Comparison of ENCODE assay signal across 14 cellular contexts in the genomic region with DNA sequence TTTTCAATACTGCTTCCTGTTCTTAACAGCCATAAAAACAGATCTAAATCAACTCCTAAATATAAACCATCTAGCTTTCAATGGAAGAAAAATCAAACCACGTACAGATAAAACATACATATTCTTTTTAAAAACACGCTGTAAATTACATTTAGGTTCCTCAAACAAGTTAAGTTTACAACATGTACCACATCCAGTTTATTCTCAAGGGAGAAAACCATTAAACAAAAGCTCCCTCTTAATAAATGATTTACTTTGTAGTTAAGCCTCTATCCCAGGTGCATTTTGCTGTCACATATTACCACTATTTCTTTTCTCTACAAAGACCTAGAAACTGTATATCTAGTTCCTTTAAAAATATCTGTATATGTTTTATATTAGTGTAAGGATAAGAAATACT. TPM values are rescaled to one million over a fixed set of nuclear protein-coding genes. Genes with fewer than 3 reads are reported as not detected.
A peak's percentile ranks its signal among the peaks of the same experiment; 100 is the strongest.
DNase-seq lines count a peak whose midpoint lies in the region; ATAC-seq, FAIRE-seq and TF ChIP-seq lines count a peak whose summit lies in the region.
"Had no signal": no experiment of that assay in that cellular context is flagged by ENCODE, and none has a peak within 500 bp of the region (broad histone marks: within the 10 kb centered on the region; RNA-seq: fewer than 3 reads in every experiment).

No MANE protein-coding gene starts in this region.

- H3K4me3 ChIP-seq in SK-N-SH (ENCODE audit: low read depth in 2 of 2, low read length in 1 of 2): no peak overlapping the region
- peak overlapping the region; percentile 17 for H3K4me3 ChIP-seq in fibroblast of mammary gland (ENCODE audit: control insufficient read depth, low read depth, low read length)
- no peak overlapping the region for H3K4me3 ChIP-seq in small intestine (ENCODE audit: low read depth in 1 of 2, low read length in 2 of 2)
- H3K4me3 ChIP-seq in Peyer's patch: no peak overlapping the region

- H2AFZ ChIP-seq in SK-N-SH (ENCODE audit: low read depth): no peak overlapping the region
- H2AFZ ChIP-seq: parathyroid adenoma had no signal

- H3K27me3 ChIP-seq in SK-N-SH (ENCODE audit: insufficient read depth) (no peaks in the 10 kb centered on the region), small intestine (ENCODE audit: control insufficient read depth in 2 of 2, insufficient read depth in 2 of 2, low read length in 2 of 2) (no peaks in the 10 kb centered on the region), Peyer's patch (no peaks in the 10 kb centered on the region)

- H3K4me2 ChIP-seq in SK-N-SH: 0 out of 2 replicates have a peak overlapping the region, but pooled peaks have one; percentile 5

- peak; percentile 44 for FAIRE-seq in small intestine (lab: Jason Lieb, UNC)

- no peak for TF ChIP-seq POLR2A in Peyer's patch (IDR thresholded peaks at IDR 0.05)

- no peak overlapping the region for H3K9ac ChIP-seq in SK-N-SH
- H3K9ac ChIP-seq: parathyroid adenoma had no signal

- peaks cover 0 to 4% of the 10 kb centered on the region in 2 experiments for H3K36me3 ChIP-seq in SK-N-SH (replicated peaks in 1 of 2; ENCODE audit: control insufficient read depth in 1 of 2, insufficient read depth in 2 of 2, low read length in 1 of 2)
- no peaks in the 10 kb centered on the region for H3K36me3 ChIP-seq in small intestine (ENCODE audit: control insufficient read depth in 2 of 2, insufficient read depth in 2 of 2, low read length in 2 of 2)
- H3K36me3 ChIP-seq in Peyer's patch: no peaks in the 10 kb centered on the region

- no peak for TF ChIP-seq EP300 in SK-N-SH (IDR thresholded peaks at IDR 0.05; ENCODE audit: borderline replicate concordance in 1 of 2, low read depth in 1 of 2, low read length in 1 of 2)

- no peak for TF ChIP-seq RAD21 in SK-N-SH (IDR thresholded peaks at IDR 0.05; ENCODE audit: low read length)

- CTCF ChIA-PET in SK-N-SH (lab: Yijun Ruan, JAX): interaction anchor here (0.7 to 2.1 kb wide), 5 partner anchors 12 to 160 kb away, joined by 3 to 13 read pairs (median 4); no protein-coding TSS in a partner anchor

- TF ChIP-seq CTCF in SK-N-SH (IDR thresholded peaks at IDR 0.05) (no peak), fibroblast of mammary gland (conservative IDR thresholded peaks at IDR 0.05; ENCODE audit: control insufficient read depth, insufficient read depth, low read depth, low read length) (no peak), Peyer's patch (IDR thresholded peaks at IDR 0.05) (no peak)

- POLR2A ChIA-PET in SK-N-SH (lab: Yijun Ruan, JAX): no interaction called here

- no peaks in the 10 kb centered on the region for H3K9me2 ChIP-seq in SK-N-SH

- peak overlapping the region in 1 of 2 experiments; percentile 23; a peak in 1 of 4 replicates for H3K27ac ChIP-seq in SK-N-SH (ENCODE audit: low read depth in 2 of 2, low read length in 1 of 2)
- no peak overlapping the region for H3K27ac ChIP-seq in small intestine (ENCODE audit: low read depth in 1 of 2, low read length in 1 of 2)
- no peak overlapping the region for H3K27ac ChIP-seq in Peyer's patch
- H3K27ac ChIP-seq: parathyroid adenoma had no signal

- 73% methylated on average over 2 of the region's 2 CpGs for WGBS in SK-N-SH (ENCODE audit: low lambda C conversion rate)
- WGBS in small intestine, 3 donors: 5 to 16% (median 11%) methylated on average over 2 of the region's 2 CpGs

- peaks cover 81% of the 10 kb centered on the region for H3K79me2 ChIP-seq in SK-N-SH (ENCODE audit: insufficient read depth)

- no peak for DNase-seq in SK-N-SH
- peak; percentile 19 for DNase-seq in OCI-M1 (lab: John Stamatoyannopoulos, UW)
- no peak for DNase-seq in fibroblast of mammary gland (ENCODE audit: low read depth)
- DNase-seq in small intestine: no peak
- DNase-seq in DMS79 (lab: John Stamatoyannopoulos, UW): no peak
- no peak for DNase-seq in Peyer's patch
- no peak for DNase-seq in NCI-H82 (lab: John Stamatoyannopoulos, UW)
- DNase-seq: central memory CD4-positive, alpha-beta T cell; GOT3; islet precursor cell; NCI-H2029 treated with DMSO at 0.1 percent for 48 hours; stimulated activated CD4-positive, alpha-beta T cell treated with anti-CD3 and anti-CD28 coated beads, Interleukin-4, amount 100 ng/mL, for 1 hour had no signal

- H4K20me1 ChIP-seq in SK-N-SH (ENCODE audit: insufficient read depth): peaks cover 48% of the 10 kb centered on the region

- H3K4me1 ChIP-seq in SK-N-SH (ENCODE audit: control insufficient read depth in 1 of 2, insufficient read depth in 2 of 2, low read depth in 1 of 2, low read length in 1 of 2) (peaks cover 14 to 48% of the 10 kb centered on the region in 2 experiments), small intestine (ENCODE audit: control insufficient read depth in 2 of 2, insufficient read depth in 1 of 2, low read depth in 1 of 2, low read length in 1 of 2) (peaks cover 0 to 9% of the 10 kb centered on the region in 2 donors), Peyer's patch (peaks cover 0 to 37% (median 8%) of the 10 kb centered on the region in 4 donors)
- H3K4me1 ChIP-seq: parathyroid adenoma had no signal

- peaks cover 37% of the 10 kb centered on the region for H3F3A ChIP-seq in SK-N-SH (replicated peaks; ENCODE audit: insufficient read depth)

- ATAC-seq in SK-N-SH treated with all-trans-retinoic acid at 6 μM for 48 hours: no peak

- H3K9me3 ChIP-seq in SK-N-SH (no peaks in the 10 kb centered on the region), small intestine (ENCODE audit: control insufficient read depth, low read depth) (no peaks in the 10 kb centered on the region), Peyer's patch (no peaks in the 10 kb centered on the region)

TF ChIP-seq in SK-N-SH, 30 proteins besides CTCF, POLR2A, EP300 and RAD21 (continues in another document):
- TF ChIP-seq, protein P1, sequence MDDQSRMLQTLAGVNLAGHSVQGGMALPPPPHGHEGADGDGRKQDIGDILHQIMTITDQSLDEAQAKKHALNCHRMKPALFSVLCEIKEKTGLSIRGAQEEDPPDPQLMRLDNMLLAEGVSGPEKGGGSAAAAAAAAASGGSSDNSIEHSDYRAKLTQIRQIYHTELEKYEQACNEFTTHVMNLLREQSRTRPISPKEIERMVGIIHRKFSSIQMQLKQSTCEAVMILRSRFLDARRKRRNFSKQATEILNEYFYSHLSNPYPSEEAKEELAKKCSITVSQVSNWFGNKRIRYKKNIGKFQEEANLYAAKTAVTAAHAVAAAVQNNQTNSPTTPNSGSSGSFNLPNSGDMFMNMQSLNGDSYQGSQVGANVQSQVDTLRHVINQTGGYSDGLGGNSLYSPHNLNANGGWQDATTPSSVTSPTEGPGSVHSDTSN (IDR thresholded peaks at IDR 0.05): no peak
- TF ChIP-seq TEAD4 (IDR thresholded peaks at IDR 0.05; ENCODE audit: borderline replicate concordance, insufficient read depth) (no peak), EZH2phosphoT487 (IDR thresholded peaks at IDR 0.05; ENCODE audit: borderline replicate concordance, low read depth) (no peak), RCOR1 (IDR thresholded peaks at IDR 0.05; ENCODE audit: low read length) (no peak), ELF1 (IDR thresholded peaks at IDR 0.05) (no peak), FOXJ3 (CRISPR knock-in tag; IDR thresholded peaks at IDR 0.05) (no peak), MXI1 (IDR thresholded peaks at IDR 0.05; ENCODE audit: low read depth, low read length) (no peak), NRF1 (IDR thresholded peaks at IDR 0.05; ENCODE audit: low read depth, low read length) (no peak), POLR2AphosphoS5 (IDR thresholded peaks at IDR 0.05; ENCODE audit: low read depth, low read length) (no peak), SIN3A (IDR thresholded peaks at IDR 0.05; ENCODE audit: borderline replicate concordance, low read depth, low read length) (no peak)

TF ChIP-seq in SK-N-SH treated with all-trans-retinoic acid at 6 μM for 48 hours, 23 proteins besides CTCF, POLR2A, EP300 and RAD21 (continues in another document):
- TF ChIP-seq TOX (CRISPR knock-in tag; IDR thresholded peaks at IDR 0.05; ENCODE audit: borderline replicate concordance) (no peak), BACH2 (CRISPR knock-in tag; IDR thresholded peaks at IDR 0.05; ENCODE audit: borderline replicate concordance) (no peak), PATZ1 (CRISPR knock-in tag; IDR thresholded peaks at IDR 0.05; ENCODE audit: borderline replicate concordance) (no peak)
- TF ChIP-seq, protein P2, sequence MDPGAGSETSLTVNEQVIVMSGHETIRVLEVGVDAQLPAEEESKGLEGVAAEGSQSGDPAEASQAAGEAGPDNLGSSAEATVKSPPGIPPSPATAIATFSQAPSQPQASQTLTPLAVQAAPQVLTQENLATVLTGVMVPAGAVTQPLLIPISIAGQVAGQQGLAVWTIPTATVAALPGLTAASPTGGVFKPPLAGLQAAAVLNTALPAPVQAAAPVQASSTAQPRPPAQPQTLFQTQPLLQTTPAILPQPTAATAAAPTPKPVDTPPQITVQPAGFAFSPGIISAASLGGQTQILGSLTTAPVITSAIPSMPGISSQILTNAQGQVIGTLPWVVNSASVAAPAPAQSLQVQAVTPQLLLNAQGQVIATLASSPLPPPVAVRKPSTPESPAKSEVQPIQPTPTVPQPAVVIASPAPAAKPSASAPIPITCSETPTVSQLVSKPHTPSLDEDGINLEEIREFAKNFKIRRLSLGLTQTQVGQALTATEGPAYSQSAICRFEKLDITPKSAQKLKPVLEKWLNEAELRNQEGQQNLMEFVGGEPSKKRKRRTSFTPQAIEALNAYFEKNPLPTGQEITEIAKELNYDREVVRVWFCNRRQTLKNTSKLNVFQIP (CRISPR knock-in tag; IDR thresholded peaks at IDR 0.05; ENCODE audit: borderline replicate concordance, low read depth): no peak

RNA-seq across cellular contexts. Expression of gene NUMB, which starts 3.1 kb away (rescaled TPM):
- polyA plus RNA-seq in SK-N-SH (2012; rRNA removed): 58.4 and 70.8 TPM in 2 replicates
- polyA plus RNA-seq in SK-N-SH (2012; cell fraction: cytosol; rRNA removed): 45.8 and 48.6 TPM in 2 replicates
- polyA plus RNA-seq in SK-N-SH (2012; cell fraction: nucleus; rRNA removed): 114 and 116 TPM in 2 replicates
- 10 to 100 TPM; 38.5 to 69.6 (median 41.3) TPM for polyA plus RNA-seq in small intestine
- total RNA-seq in Peyer's patch: 100 to 1,000 TPM; 105 to 125 (median 117) TPM

RNA-seq across cellular contexts. Expression of gene RIOX1, which starts 35.4 kb away (rescaled TPM):
- polyA plus RNA-seq in SK-N-SH (2012; rRNA removed) (10.2 and 11.2 TPM in 2 replicates), small intestine (1 to 10 TPM; 5.4 to 7.4 (median 6.2) TPM)
- 6.2 and 9.4 TPM in 2 replicates for polyA plus RNA-seq in SK-N-SH (2012; cell fraction: cytosol; rRNA removed)
- 7.0 and 7.6 TPM in 2 replicates for polyA plus RNA-seq in SK-N-SH (2012; cell fraction: nucleus; rRNA removed)
- 10 to 100 TPM; 11.4 to 14.7 (median 12.5) TPM for total RNA-seq in Peyer's patch
